ENCODE assay signal across 13 cellular contexts in the genomic region with DNA sequence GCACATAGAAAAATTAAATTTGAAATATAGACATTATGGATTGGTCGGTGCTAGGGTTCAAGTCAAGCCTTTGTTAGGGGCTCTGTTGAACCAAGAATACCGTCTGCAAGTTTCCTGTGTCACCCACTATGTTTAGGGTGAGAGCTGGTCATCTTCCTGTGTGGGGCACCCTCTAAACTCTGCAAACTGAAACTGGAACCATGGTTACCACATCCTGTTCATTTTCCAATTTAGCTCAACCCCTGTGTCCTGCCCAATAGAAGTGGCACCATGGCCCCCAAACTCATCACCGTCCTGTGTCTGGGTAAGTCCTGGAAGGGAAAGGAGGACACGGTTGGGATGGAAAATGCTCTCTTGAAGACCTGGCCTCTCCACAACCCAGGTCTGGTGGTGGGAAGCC. TPM values are rescaled to one million over a fixed set of nuclear protein-coding genes. Genes with fewer than 3 reads are reported as not detected.
DNase-seq lines count a peak whose midpoint lies in the region; ATAC-seq and TF ChIP-seq lines count a peak whose summit lies in the region.
"Had no signal": no experiment of that assay in that cellular context is flagged by ENCODE, and none has a peak within 500 bp of the region (broad histone marks: within the 10 kb centered on the region; RNA-seq: fewer than 3 reads in every experiment).

No MANE protein-coding gene starts in this region.

- intact Hi-C loops in activated CD4-positive, alpha-beta memory T cell treated with anti-CD3 and anti-CD28 coated beads for 36 hours (cut with micrococcal nuclease): no loop called here
- intact Hi-C loops in Caco-2 (cut with micrococcal nuclease; ENCODE audit: unreplicated experiment): no loop called here

- no peaks in the 10 kb centered on the region for H3K9me2 ChIP-seq in GM23338 (ENCODE audit: insufficient read depth)

- no peak for TF ChIP-seq POLR2A in NB4 (IDR thresholded peaks at IDR 0.05; ENCODE audit: extremely low read depth, insufficient read length)

- CTCF ChIA-PET in activated CD4-positive, alpha-beta memory T cell treated with anti-CD3 and anti-CD28 coated beads, Interleukin-2, amount 10 ng/mL, durations not matched to agents 7 days and 5 days (lab: Charles Lee): interaction anchor here (0.6 to 0.9 kb wide), 3 partner anchors 14 to 1591 kb away, joined by 3 to 6 read pairs (median 4); no protein-coding TSS in a partner anchor
- CTCF ChIA-PET in activated CD4-positive, alpha-beta memory T cell treated with anti-CD3 and anti-CD28 coated beads for 36 hours (lab: Charles Lee): no interaction called here
- CTCF ChIA-PET in Caco-2 (lab: Charles Lee): no interaction called here

- peak; percentile 50 for DNase-seq in activated CD4-positive, alpha-beta memory T cell treated with anti-CD3 and anti-CD28 coated beads, Interleukin-2, amount 10 ng/mL, durations not matched to agents 7 days and 5 days
- DNase-seq in activated CD4-positive, alpha-beta memory T cell treated with anti-CD3 and anti-CD28 coated beads for 36 hours: no peak
- DNase-seq in NB4 (ENCODE audit: low read depth) (peak; percentile 51), foreskin keratinocyte (no peak), GM23338 (ENCODE audit: low spot score) (no peak), Caco-2 (no peak)
- DNase-seq in stimulated activated CD8-positive, alpha-beta memory T cell treated with anti-CD3 and anti-CD28 coated beads, Interleukin-4, amount 100 ng/mL, for 48 hours: peak; percentile 31
- DNase-seq: dorsolateral prefrontal cortex, hypothalamus, NCI-H2029 had no signal

- H3K9me3 Mint-ChIP-seq in activated CD4-positive, alpha-beta memory T cell treated with anti-CD3 and anti-CD28 coated beads, Interleukin-2, amount 10 ng/mL, durations not matched to agents 7 days and 5 days: no peaks in the 10 kb centered on the region
- H3K9me3 Mint-ChIP-seq in activated CD4-positive, alpha-beta memory T cell treated with anti-CD3 and anti-CD28 coated beads for 36 hours: no peaks in the 10 kb centered on the region
- H3K9me3 Mint-ChIP-seq in GM23338: peaks cover 98% of the 10 kb centered on the region
- no peaks in the 10 kb centered on the region for H3K9me3 Mint-ChIP-seq in Caco-2 (ENCODE audit: unreplicated experiment)

- peak; percentile 81 for ATAC-seq in GM21737 (IDR thresholded peaks at IDR 0.05; ENCODE audit: unreplicated experiment)
- ATAC-seq in foreskin keratinocyte: no peak
- no peak for ATAC-seq in GM23338

- H3K4me3 ChIP-seq in NB4 (ENCODE audit: low read depth, low read length) (no peak overlapping the region), GM23338 (no peak overlapping the region), Caco-2 (ENCODE audit: low read depth, low read length) (no peak overlapping the region)

- H3K27me3 Mint-ChIP-seq in activated CD4-positive, alpha-beta memory T cell treated with anti-CD3 and anti-CD28 coated beads, Interleukin-2, amount 10 ng/mL, durations not matched to agents 7 days and 5 days: peaks cover 52% of the 10 kb centered on the region
- peaks cover 50% of the 10 kb centered on the region for H3K27me3 Mint-ChIP-seq in activated CD4-positive, alpha-beta memory T cell treated with anti-CD3 and anti-CD28 coated beads for 36 hours
- peaks cover 10% of the 10 kb centered on the region for H3K27me3 Mint-ChIP-seq in GM23338 (ENCODE audit: insufficient read depth, low read depth, poor library complexity)
- H3K27me3 Mint-ChIP-seq in Caco-2 (ENCODE audit: insufficient read depth, unreplicated experiment): peaks cover 53% of the 10 kb centered on the region

- H3K27ac Mint-ChIP-seq in activated CD4-positive, alpha-beta memory T cell treated with anti-CD3 and anti-CD28 coated beads, Interleukin-2, amount 10 ng/mL, durations not matched to agents 7 days and 5 days: peak overlapping the region; percentile 57
- H3K27ac Mint-ChIP-seq in activated CD4-positive, alpha-beta memory T cell treated with anti-CD3 and anti-CD28 coated beads for 36 hours: no peak overlapping the region
- no peak overlapping the region for H3K27ac Mint-ChIP-seq in GM23338
- no peak overlapping the region for H3K27ac Mint-ChIP-seq in Caco-2 (ENCODE audit: unreplicated experiment)

- H3K36me3 ChIP-seq in GM23338 (ENCODE audit: insufficient read depth) (no peaks in the 10 kb centered on the region), Caco-2 (ENCODE audit: control insufficient read depth, insufficient read depth, low read length) (no peaks in the 10 kb centered on the region)

- TF ChIP-seq CTCF in NB4 (IDR thresholded peaks at IDR 0.05; ENCODE audit: low read depth, low read length) (no peak), foreskin keratinocyte (conservative IDR thresholded peaks at IDR 0.05) (no peak), GM23338 (conservative IDR thresholded peaks at IDR 0.05; ENCODE audit: low read depth in 2 of 2) (no peak), Caco-2 (IDR thresholded peaks at IDR 0.05; ENCODE audit: insufficient read depth in 1 of 2, low read depth in 1 of 2, low read length in 1 of 2, severe bottlenecking in 1 of 2, unreplicated experiment in 1 of 2) (no peak)

- no peak overlapping the region for H2AFZ ChIP-seq in GM23338

- H3K4me1 ChIP-seq in foreskin keratinocyte: no peaks in the 10 kb centered on the region
- no peaks in the 10 kb centered on the region for H3K4me1 ChIP-seq in GM23338 (ENCODE audit: insufficient read depth)
- H3K4me1 ChIP-seq in Caco-2: no peaks in the 10 kb centered on the region

- H3F3A ChIP-seq in GM23338 (replicated peaks; ENCODE audit: low read depth): no peaks in the 10 kb centered on the region

- H3K36me3 Mint-ChIP-seq in activated CD4-positive, alpha-beta memory T cell treated with anti-CD3 and anti-CD28 coated beads, Interleukin-2, amount 10 ng/mL, durations not matched to agents 7 days and 5 days (ENCODE audit: low read depth): peaks cover 11% of the 10 kb centered on the region
- no peaks in the 10 kb centered on the region for H3K36me3 Mint-ChIP-seq in activated CD4-positive, alpha-beta memory T cell treated with anti-CD3 and anti-CD28 coated beads for 36 hours
- H3K36me3 Mint-ChIP-seq in GM23338 (ENCODE audit: low read depth) (peaks cover 34% of the 10 kb centered on the region), Caco-2 (ENCODE audit: insufficient read depth, unreplicated experiment) (no peaks in the 10 kb centered on the region)

- no peaks in the 10 kb centered on the region for H4K20me1 ChIP-seq in GM23338 (replicated peaks; ENCODE audit: insufficient read depth)

- POLR2A ChIA-PET in activated CD4-positive, alpha-beta memory T cell treated with anti-CD3 and anti-CD28 coated beads, Interleukin-2, amount 10 ng/mL, durations not matched to agents 7 days and 5 days (lab: Charles Lee): interaction anchor here (0.6 to 1.3 kb wide), 4 partner anchors 9 to 85 kb away, joined by 3 to 8 read pairs (median 4); no protein-coding TSS in a partner anchor
- POLR2A ChIA-PET in activated CD4-positive, alpha-beta memory T cell treated with anti-CD3 and anti-CD28 coated beads for 36 hours (lab: Charles Lee): no interaction called here
- POLR2A ChIA-PET in Caco-2 (lab: Charles Lee): no interaction called here

- H3K9me3 ChIP-seq in Caco-2: no peaks in the 10 kb centered on the region

- no TSS peak for BruUV-seq in Caco-2 (replicated peaks; lab: Mats Ljungman, UMichigan)

- H3K27ac ChIP-seq in foreskin keratinocyte (no peak overlapping the region), GM23338 (ENCODE audit: low read depth) (no peak overlapping the region)
- H3K27ac ChIP-seq: dorsolateral prefrontal cortex had no signal

- no peaks in the 10 kb centered on the region for H3K27me3 ChIP-seq in foreskin keratinocyte
- no peaks in the 10 kb centered on the region for H3K27me3 ChIP-seq in GM23338 (ENCODE audit: insufficient read depth)
- H3K27me3 ChIP-seq in Caco-2 (replicated peaks; ENCODE audit: control insufficient read depth, insufficient read depth, low read length): no peaks in the 10 kb centered on the region; the same call in 1 of the 2 replicates

- no peak overlapping the region for H3K4me2 ChIP-seq in GM23338

- H3K4me3 Mint-ChIP-seq in activated CD4-positive, alpha-beta memory T cell treated with anti-CD3 and anti-CD28 coated beads, Interleukin-2, amount 10 ng/mL, durations not matched to agents 7 days and 5 days: peak overlapping the region; percentile 61
- H3K4me3 Mint-ChIP-seq in activated CD4-positive, alpha-beta memory T cell treated with anti-CD3 and anti-CD28 coated beads for 36 hours: no peak overlapping the region
- H3K4me3 Mint-ChIP-seq in GM23338 (no peak overlapping the region), Caco-2 (ENCODE audit: unreplicated experiment) (no peak overlapping the region)
- H3K4me3 Mint-ChIP-seq: neural crest cell had no signal

- no peaks in the 10 kb centered on the region for H3K79me2 ChIP-seq in GM23338 (replicated peaks; ENCODE audit: insufficient read depth)

- H3K4me1 Mint-ChIP-seq in activated CD4-positive, alpha-beta memory T cell treated with anti-CD3 and anti-CD28 coated beads, Interleukin-2, amount 10 ng/mL, durations not matched to agents 7 days and 5 days: peaks cover 47% of the 10 kb centered on the region
- peaks cover 10% of the 10 kb centered on the region for H3K4me1 Mint-ChIP-seq in activated CD4-positive, alpha-beta memory T cell treated with anti-CD3 and anti-CD28 coated beads for 36 hours (ENCODE audit: low read depth)
- H3K4me1 Mint-ChIP-seq in GM23338 (no peaks in the 10 kb centered on the region), Caco-2 (ENCODE audit: low read depth, unreplicated experiment) (no peaks in the 10 kb centered on the region)
- H3K4me1 Mint-ChIP-seq: neural crest cell had no signal

RNA-seq across cellular contexts. Expression of a gene that starts 29.9 kb away (rescaled TPM):
- total RNA-seq in activated CD4-positive, alpha-beta memory T cell treated with anti-CD3 and anti-CD28 coated beads, Interleukin-2, amount 10 ng/mL, durations not matched to agents 7 days and 5 days: 1 to 10 TPM; 2.4 to 3.8 TPM
- not detected for total RNA-seq in activated CD4-positive, alpha-beta memory T cell treated with anti-CD3 and anti-CD28 coated beads for 36 hours
- total RNA-seq in foreskin keratinocyte: not detected in 2 replicates
- polyA plus RNA-seq in foreskin keratinocyte: not detected in 2 replicates
- not detected in 2 replicates for total RNA-seq in GM23338 (2014; rRNA removed; shearing (Covaris generic))
- not detected in 2 replicates for polyA plus RNA-seq in GM23338 (2016; fragmentation: Nextera tagmentation; extraction: Ambion mirVana)
- not detected in 2 replicates for total RNA-seq in Caco-2 (2022)
- total RNA-seq: neural crest cell, SK-MEL-5 had no signal

RNA-seq across cellular contexts. Expression of a gene that starts 41.1 kb away (rescaled TPM):
- total RNA-seq in activated CD4-positive, alpha-beta memory T cell treated with anti-CD3 and anti-CD28 coated beads, Interleukin-2, amount 10 ng/mL, durations not matched to agents 7 days and 5 days: not detected
- not detected for total RNA-seq in activated CD4-positive, alpha-beta memory T cell treated with anti-CD3 and anti-CD28 coated beads for 36 hours
- not detected in 2 replicates for total RNA-seq in foreskin keratinocyte
- not detected in 2 replicates for polyA plus RNA-seq in foreskin keratinocyte
- total RNA-seq in GM23338 (2014; rRNA removed; shearing (Covaris generic)): not detected in 2 replicates
- not detected in 2 replicates for polyA plus RNA-seq in GM23338 (2016; fragmentation: Nextera tagmentation; extraction: Ambion mirVana)
- not detected in 2 replicates for total RNA-seq in Caco-2 (2022)
- total RNA-seq: neural crest cell, SK-MEL-5 had no signal

RNA-seq across cellular contexts. Expression of a gene that starts 59.4 kb away (rescaled TPM):
- not detected for total RNA-seq in activated CD4-positive, alpha-beta memory T cell treated with anti-CD3 and anti-CD28 coated beads, Interleukin-2, amount 10 ng/mL, durations not matched to agents 7 days and 5 days
- not detected for total RNA-seq in activated CD4-positive, alpha-beta memory T cell treated with anti-CD3 and anti-CD28 coated beads for 36 hours
- total RNA-seq in foreskin keratinocyte: 27.1 and 32.1 TPM in 2 replicates
- 43.4 and 66.8 TPM in 2 replicates for polyA plus RNA-seq in foreskin keratinocyte
- 0.35 and 3.4 TPM in 2 replicates for total RNA-seq in GM23338 (2014; rRNA removed; shearing (Covaris generic))
- 1.4 and 2.3 TPM in 2 replicates for polyA plus RNA-seq in GM23338 (2016; fragmentation: Nextera tagmentation; extraction: Ambion mirVana)
- total RNA-seq in Caco-2 (2022): 7.1 and 8.6 TPM in 2 replicates

Comparison
In these comparisons a context has a peak if more than half of its experiments do, and no peak if none do; other contexts are left out.
1. DNase-seq: peak in activated CD4-positive, alpha-beta memory T cell treated with anti-CD3 and anti-CD28 coated beads, Interleukin-2, amount 10 ng/mL, durations not matched to agents 7 days and 5 days (single experiment), NB4 (single experiment) and stimulated activated CD8-positive, alpha-beta memory T cell treated with anti-CD3 and anti-CD28 coated beads, Interleukin-4, amount 100 ng/mL, for 48 hours (single experiment); none in activated CD4-positive, alpha-beta memory T cell treated with anti-CD3 and anti-CD28 coated beads for 36 hours (single experiment), foreskin keratinocyte (0 of 2), GM23338 (single experiment) and Caco-2 (0 of 2).